8 cellular contexts compared by ENCODE assay signal in genomic region chr17:38428150-38428642, GRCh38. TPM values are rescaled to one million over a fixed set of nuclear protein-coding genes. Genes with fewer than 3 reads are reported as not detected.
A peak's percentile ranks its signal among the peaks of the same experiment; 100 is the strongest.
DNase-seq lines count a peak whose midpoint lies in the region; ATAC-seq and TF ChIP-seq lines count a peak whose summit lies in the region.

A gene with protein sequence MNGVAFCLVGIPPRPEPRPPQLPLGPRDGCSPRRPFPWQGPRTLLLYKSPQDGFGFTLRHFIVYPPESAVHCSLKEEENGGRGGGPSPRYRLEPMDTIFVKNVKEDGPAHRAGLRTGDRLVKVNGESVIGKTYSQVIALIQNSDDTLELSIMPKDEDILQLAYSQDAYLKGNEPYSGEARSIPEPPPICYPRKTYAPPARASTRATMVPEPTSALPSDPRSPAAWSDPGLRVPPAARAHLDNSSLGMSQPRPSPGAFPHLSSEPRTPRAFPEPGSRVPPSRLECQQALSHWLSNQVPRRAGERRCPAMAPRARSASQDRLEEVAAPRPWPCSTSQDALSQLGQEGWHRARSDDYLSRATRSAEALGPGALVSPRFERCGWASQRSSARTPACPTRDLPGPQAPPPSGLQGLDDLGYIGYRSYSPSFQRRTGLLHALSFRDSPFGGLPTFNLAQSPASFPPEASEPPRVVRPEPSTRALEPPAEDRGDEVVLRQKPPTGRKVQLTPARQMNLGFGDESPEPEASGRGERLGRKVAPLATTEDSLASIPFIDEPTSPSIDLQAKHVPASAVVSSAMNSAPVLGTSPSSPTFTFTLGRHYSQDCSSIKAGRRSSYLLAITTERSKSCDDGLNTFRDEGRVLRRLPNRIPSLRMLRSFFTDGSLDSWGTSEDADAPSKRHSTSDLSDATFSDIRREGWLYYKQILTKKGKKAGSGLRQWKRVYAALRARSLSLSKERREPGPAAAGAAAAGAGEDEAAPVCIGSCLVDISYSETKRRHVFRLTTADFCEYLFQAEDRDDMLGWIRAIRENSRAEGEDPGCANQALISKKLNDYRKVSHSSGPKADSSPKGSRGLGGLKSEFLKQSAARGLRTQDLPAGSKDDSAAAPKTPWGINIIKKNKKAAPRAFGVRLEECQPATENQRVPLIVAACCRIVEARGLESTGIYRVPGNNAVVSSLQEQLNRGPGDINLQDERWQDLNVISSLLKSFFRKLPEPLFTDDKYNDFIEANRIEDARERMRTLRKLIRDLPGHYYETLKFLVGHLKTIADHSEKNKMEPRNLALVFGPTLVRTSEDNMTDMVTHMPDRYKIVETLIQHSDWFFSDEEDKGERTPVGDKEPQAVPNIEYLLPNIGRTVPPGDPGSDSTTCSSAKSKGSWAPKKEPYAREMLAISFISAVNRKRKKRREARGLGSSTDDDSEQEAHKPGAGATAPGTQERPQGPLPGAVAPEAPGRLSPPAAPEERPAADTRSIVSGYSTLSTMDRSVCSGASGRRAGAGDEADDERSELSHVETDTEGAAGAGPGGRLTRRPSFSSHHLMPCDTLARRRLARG (N-terminal part only) (plus strand): TSS chr17:38428464. CDS start chr17:38428486, 22 bp downstream.

- no peaks in the 10 kb centered on the region for H3K9me3 ChIP-seq in uterus

- DNase-seq in SK-MEL-5 (ENCODE audit: low read depth, low spot score) = peak; percentile 22
- peak; percentile 45 for DNase-seq in amniotic stem cell (lab: John Stamatoyannopoulos, UW)
- peak; percentile 83 for DNase-seq in Right ventricle myocardium superior
- DNase-seq in nucleus accumbens (lab: John Stamatoyannopoulos, UW) = peak in 50 of 56 donors; percentile 39 to 89 (median 73)
- DNase-seq in uterus = peak; percentile 65 to 69

- peak within 1 kb of the TSS; percentile 48 to 88 for H3K4me3 ChIP-seq in uterus

- in situ Hi-C loops in SK-MEL-5 (cut with HindIII; ENCODE audit: low pct_unique_long_range_greater_than_20kb, low sequenced_read_pairs) = no loop called here

- H3K27me3 ChIP-seq in uterus = no peaks in the 10 kb centered on the region

- TF ChIP-seq CTCF in uterus (IDR thresholded peaks at IDR 0.05) = no peak

- intact Hi-C loops in Right ventricle myocardium superior (cut with DNase I) = loop anchor here (5.0 kb wide), 1 partner anchor 39 kb away; no protein-coding TSS in a partner anchor
- intact Hi-C loops in uterus (cut with DNase I; ENCODE audit: low total_unique reads) = no loop called here

- H3K36me3 ChIP-seq in uterus = no peaks in the 10 kb centered on the region

- peaks cover 5 to 12% of the 10 kb centered on the region in 2 donors for H3K4me1 ChIP-seq in uterus

- peak; percentile 81 for ATAC-seq in Right ventricle myocardium superior (ENCODE audit: poor library complexity)
- no peak for ATAC-seq in GM19397 (IDR thresholded peaks at IDR 0.05; ENCODE audit: unreplicated experiment)
- no peak for ATAC-seq in GM18517 (IDR thresholded peaks at IDR 0.05; ENCODE audit: unreplicated experiment)

- H3K27ac ChIP-seq in uterus = peak within 1 kb of the TSS; percentile 96 to 97

- TF ChIP-seq POLR2A in GM18526 (IDR thresholded peaks at IDR 0.05; ENCODE audit: extremely low read depth, insufficient read length) (peak; percentile 27), uterus (IDR thresholded peaks at IDR 0.05) (peak; percentile 6 to 13)

RNA-seq across cellular contexts. Expression of the gene that starts here (rescaled TPM):
- 0.34 and 1.0 TPM in 2 replicates for total RNA-seq in SK-MEL-5 (2014; rRNA removed; shearing (Covaris generic))
- polyA plus RNA-seq in SK-MEL-5 (2015; cell fraction: cytosol; rRNA removed) = 0.93 and 1.3 TPM in 2 replicates
- polyA plus RNA-seq in SK-MEL-5 (2015; cell fraction: nucleus; rRNA removed) = 0.62 and 1.00 TPM in 2 replicates
- total RNA-seq in Right ventricle myocardium superior (58.3 TPM), uterus (100 to 1,000 TPM in 1 of 4 donors, 10 to 100 TPM in 1, 1 to 10 TPM in 2; 2.6 to 119 (median 15.2) TPM)

Comparison
In these comparisons a context has a peak if more than half of its experiments do, and no peak if none do; other contexts are left out.
1. DNase-seq: peak in every context shown above with its lines; median percentile 83 in Right ventricle myocardium superior; 73 in nucleus accumbens; 67 in uterus; 45 in amniotic stem cell; 22 in SK-MEL-5.